31 cellular contexts compared by ENCODE assay signal in genomic region chr5:60896991-60897390, GRCh38.
"Had no signal": no experiment of that assay in that cellular context is flagged by ENCODE, and none has a peak within 500 bp of the region (broad histone marks: within the 10 kb centered on the region; RNA-seq: fewer than 3 reads in every experiment).

No MANE protein-coding gene starts in this region.

- ATAC-seq: activated CD4-positive, alpha-beta T cell treated with anti-CD3 and anti-CD28 coated beads for 36 hours; activated CD4-positive, CD25-positive, alpha-beta regulatory T cell treated with anti-CD3 and anti-CD28 coated beads, Interleukin-2, amount 50 U/mL, for 24 hours; activated CD8-positive, alpha-beta memory T cell treated with anti-CD3 and anti-CD28 coated beads, Interleukin-2, amount 10 ng/mL, durations not matched to agents 7 days and 5 days; activated CD8-positive, alpha-beta T cell treated with anti-CD3 and anti-CD28 coated beads, Interleukin-2, amount 10 ng/mL, durations not matched to agents 7 days and 5 days; activated naive CD8-positive, alpha-beta T cell treated with anti-CD3 and anti-CD28 coated beads, Interleukin-2, amount 50 U/mL, for 24 hours; WTC11 had no signal

- DNase-seq: activated CD4-positive, alpha-beta memory T cell treated with anti-CD3 and anti-CD28 coated beads, Interleukin-2, amount 10 ng/mL, durations not matched to agents 7 days and 5 days; activated CD4-positive, alpha-beta T cell treated with anti-CD3 and anti-CD28 coated beads for 1 hour; activated CD4-positive, alpha-beta T cell treated with anti-CD3 and anti-CD28 coated beads for 36 hours; activated CD4-positive, alpha-beta T cell treated with anti-CD3 and anti-CD28 coated beads for 48 hours; activated CD4-positive, alpha-beta T cell treated with anti-CD3 and anti-CD28 coated beads, Interleukin-2, amount 10 ng/mL, durations not matched to agents 7 days and 5 days; activated CD4-positive, alpha-beta T cell treated with anti-CD3 and anti-CD28 coated beads, Interleukin-2, amount 50 U/mL, for 48 hours; activated CD4-positive, CD25-positive, alpha-beta regulatory T cell; activated CD8-positive, alpha-beta memory T cell treated with anti-CD3 and anti-CD28 coated beads for 24 hours; activated CD8-positive, alpha-beta memory T cell treated with anti-CD3 and anti-CD28 coated beads, Interleukin-2, amount 10 ng/mL, durations not matched to agents 7 days and 5 days; activated CD8-positive, alpha-beta memory T cell treated with anti-CD3 and anti-CD28 coated beads, Interleukin-2, amount 50 U/mL, for 48 hours; activated CD8-positive, alpha-beta T cell treated with anti-CD3 and anti-CD28 coated beads, Interleukin-2, amount 10 ng/mL, durations not matched to agents 7 days and 5 days; activated effector memory CD4-positive, alpha-beta T cell treated with Interleukin-2 at 50 U/mL for 16 hours; activated gamma-delta T cell; activated naive CD4-positive, alpha-beta T cell treated with anti-CD3 and anti-CD28 coated beads, Interleukin-2, amount 10 ng/mL, durations not matched to agents 7 days and 5 days; activated naive CD4-positive, alpha-beta T cell treated with Interleukin-2 at 50 U/mL for 16 hours; activated naive CD8-positive, alpha-beta T cell treated with anti-CD3 and anti-CD28 coated beads, Interleukin-2, amount 10 ng/mL, durations not matched to agents 7 days and 5 days; activated naive CD8-positive, alpha-beta T cell treated with anti-CD3 and anti-CD28 coated beads, Interleukin-2, amount 50 U/mL, for 24 hours; activated T-cell treated with anti-CD3 and anti-CD28 coated beads, Interleukin-2, amount 50 U/mL, for 24 hours; activated T-cell treated with anti-CD3 and anti-CD28 coated beads, Interleukin-2, amount 50 U/mL, for 48 hours; amygdala; anterior cingulate cortex; caudate nucleus; cerebellar nuclear complex; T-helper 2 cell; T-helper 9 cell; WERI-Rb-1 had no signal

- H3K27ac ChIP-seq: ascending aorta, cardiac muscle cell, WERI-Rb-1 had no signal

- H3K4me1 ChIP-seq: ascending aorta had no signal

- H3K4me3 ChIP-seq: ascending aorta, cardiac muscle cell had no signal

- FAIRE-seq: bronchial epithelial cell had no signal

- H3K27me3 ChIP-seq: ascending aorta, cardiac muscle cell had no signal

- H3K9me3 ChIP-seq: ascending aorta had no signal
